Comparison of ENCODE assay signal across 1 cellular context in the genomic region with DNA sequence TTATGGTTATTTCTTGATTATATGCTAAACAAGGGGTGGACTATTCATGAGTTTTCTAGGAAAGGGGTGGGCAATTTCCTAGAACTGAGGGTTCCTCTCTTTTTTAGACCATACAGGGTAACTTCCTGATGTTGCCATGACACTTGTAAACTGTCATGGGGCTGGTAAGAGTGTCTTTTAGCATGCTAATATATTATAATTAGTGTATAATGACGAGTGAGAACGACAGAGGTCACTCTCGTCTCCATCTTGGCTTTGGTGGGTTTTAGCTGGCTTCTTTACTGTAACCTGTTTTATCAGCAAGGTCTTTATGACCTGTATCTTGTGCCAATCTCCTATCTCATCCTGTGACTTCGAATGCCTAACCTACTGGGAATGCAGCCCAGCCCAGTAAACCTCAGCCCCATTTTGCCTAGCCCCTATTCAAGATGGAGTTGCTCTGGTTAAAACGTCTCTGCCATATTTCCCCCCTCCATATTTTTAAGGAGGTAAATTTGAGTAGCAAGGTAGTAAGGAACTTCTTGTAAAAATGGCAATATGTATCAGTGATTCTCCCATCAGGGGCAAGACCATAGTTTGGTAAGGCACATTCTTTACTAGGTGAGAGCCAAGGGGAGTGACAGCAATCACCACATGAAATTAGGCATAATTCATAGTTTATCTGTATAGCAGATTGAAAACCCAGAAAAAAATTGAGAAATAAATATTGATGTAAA.
A peak's percentile ranks its signal among the peaks of the same experiment; 100 is the strongest.
TF ChIP-seq lines count a peak whose summit lies in the region.

No MANE protein-coding gene starts in this region.

TF ChIP-seq in K562, 482 proteins besides CTCF, POLR2A, EP300 and RAD21 (continued from another document):
- TF ChIP-seq CTCFL (IDR thresholded peaks at IDR 0.05; ENCODE audit: borderline replicate concordance, insufficient read depth, low read depth, low read length, poor library complexity, severe bottlenecking), result no peak
- TF ChIP-seq RNF2 (IDR thresholded peaks at IDR 0.05), result no peak
- peak; percentile 93 for TF ChIP-seq HOXB6 (CRISPR knock-in tag; IDR thresholded peaks at IDR 0.05; ENCODE audit: borderline replicate concordance)
- TF ChIP-seq MAZ (CRISPR knock-in tag; conservative IDR thresholded peaks at IDR 0.05 in 1 of 2, IDR thresholded peaks at IDR 0.05 in 1 of 2), result peak in 1 of 2 experiments; percentile 97; a peak in 2 of 4 replicates
- TF ChIP-seq, protein P1, sequence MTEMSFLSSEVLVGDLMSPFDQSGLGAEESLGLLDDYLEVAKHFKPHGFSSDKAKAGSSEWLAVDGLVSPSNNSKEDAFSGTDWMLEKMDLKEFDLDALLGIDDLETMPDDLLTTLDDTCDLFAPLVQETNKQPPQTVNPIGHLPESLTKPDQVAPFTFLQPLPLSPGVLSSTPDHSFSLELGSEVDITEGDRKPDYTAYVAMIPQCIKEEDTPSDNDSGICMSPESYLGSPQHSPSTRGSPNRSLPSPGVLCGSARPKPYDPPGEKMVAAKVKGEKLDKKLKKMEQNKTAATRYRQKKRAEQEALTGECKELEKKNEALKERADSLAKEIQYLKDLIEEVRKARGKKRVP (CRISPR knock-in tag; IDR thresholded peaks at IDR 0.05), result peak; percentile 93
- no peak for TF ChIP-seq CBFA2T3 (IDR thresholded peaks at IDR 0.05)
TF ChIP-seq in K562: peak in this region for 188.
